Comparison of ENCODE assay signal across 19 cellular contexts in genomic region chr5:78922879-78923621, GRCh38.
DNase-seq lines count a peak whose midpoint lies in the region; ATAC-seq and TF ChIP-seq lines count a peak whose summit lies in the region.
"Had no signal": no experiment of that assay in that cellular context is flagged by ENCODE, and none has a peak within 500 bp of the region (broad histone marks: within the 10 kb centered on the region; RNA-seq: fewer than 3 reads in every experiment).

No MANE protein-coding gene starts in this region.

- POLR2A ChIA-PET in activated CD4-positive, alpha-beta T cell treated with anti-CD3 and anti-CD28 coated beads for 36 hours (lab: Charles Lee): no interaction called here

- H3K27me3 Mint-ChIP-seq in activated CD4-positive, alpha-beta T cell treated with anti-CD3 and anti-CD28 coated beads for 36 hours: no peaks in the 10 kb centered on the region

- H3K4me3 ChIP-seq in mucosa of descending colon: no peak overlapping the region
- no peak overlapping the region for H3K4me3 ChIP-seq in brain microvascular endothelial cell (ENCODE audit: low read depth, low read length)
- H3K4me3 ChIP-seq: thyroid gland had no signal

- H3K27ac ChIP-seq in brain microvascular endothelial cell: no peak overlapping the region
- H3K27ac ChIP-seq: thyroid gland had no signal

- no peaks in the 10 kb centered on the region for H3K9me3 Mint-ChIP-seq in activated CD4-positive, alpha-beta T cell treated with anti-CD3 and anti-CD28 coated beads for 36 hours (ENCODE audit: low read depth)
- H3K9me3 Mint-ChIP-seq: CD14-positive monocyte had no signal

- CTCF ChIA-PET in activated CD4-positive, alpha-beta T cell treated with anti-CD3 and anti-CD28 coated beads for 36 hours (lab: Charles Lee): interaction anchor here (0.7 kb wide), 1 partner anchor 386 kb away, joined by 3 read pairs; no protein-coding TSS in a partner anchor

- peaks cover 1% of the 10 kb centered on the region for H3K36me3 Mint-ChIP-seq in activated CD4-positive, alpha-beta T cell treated with anti-CD3 and anti-CD28 coated beads for 36 hours (ENCODE audit: low read depth)

- ATAC-seq in activated CD4-positive, alpha-beta T cell treated with anti-CD3 and anti-CD28 coated beads for 36 hours: peak; percentile 90
- peak; percentile 60 for ATAC-seq in GM19397 (IDR thresholded peaks at IDR 0.05; ENCODE audit: unreplicated experiment)
- peak; percentile 78 for ATAC-seq in HG02981 (IDR thresholded peaks at IDR 0.05; ENCODE audit: unreplicated experiment)
- ATAC-seq in mucosa of descending colon: peak; percentile 51
- no peak for ATAC-seq in GM21526 (IDR thresholded peaks at IDR 0.05; ENCODE audit: low FRiP score, unreplicated experiment)

- TF ChIP-seq CTCF in mucosa of descending colon (IDR thresholded peaks at IDR 0.05) (no peak), brain microvascular endothelial cell (IDR thresholded peaks at IDR 0.05; ENCODE audit: low read depth, low read length, missing control alignments) (no peak)

- no peaks in the 10 kb centered on the region for H3K4me1 Mint-ChIP-seq in activated CD4-positive, alpha-beta T cell treated with anti-CD3 and anti-CD28 coated beads for 36 hours
- H3K4me1 Mint-ChIP-seq: CD14-positive monocyte had no signal

- no peaks in the 10 kb centered on the region for H3K9me3 ChIP-seq in mucosa of descending colon
- H3K9me3 ChIP-seq: thyroid gland had no signal

- H3K27ac Mint-ChIP-seq in activated CD4-positive, alpha-beta T cell treated with anti-CD3 and anti-CD28 coated beads for 36 hours: no peak overlapping the region
- H3K27ac Mint-ChIP-seq: CD14-positive monocyte had no signal

- no peaks in the 10 kb centered on the region for H3K27me3 ChIP-seq in brain microvascular endothelial cell (replicated peaks)
- H3K27me3 ChIP-seq: thyroid gland had no signal

- no peak overlapping the region for H3K4me3 Mint-ChIP-seq in activated CD4-positive, alpha-beta T cell treated with anti-CD3 and anti-CD28 coated beads for 36 hours
- H3K4me3 Mint-ChIP-seq: CD14-positive monocyte had no signal

- in situ Hi-C loops in brain microvascular endothelial cell (cut with HindIII; ENCODE audit: low pct_ligation_motif_present, low sequenced_read_pairs): no loop called here

- DNase-seq in activated CD4-positive, alpha-beta T cell treated with anti-CD3 and anti-CD28 coated beads for 36 hours: peak; percentile 17
- DNase-seq in activated CD4-positive, alpha-beta T cell treated with anti-CD3 and anti-CD28 coated beads, Interleukin-2, amount 50 U/mL, for 1 hour: no peak
- DNase-seq in mucosa of descending colon: no peak
- no peak for DNase-seq in OCI-M2 (lab: John Stamatoyannopoulos, UW; ENCODE audit: unreplicated experiment)
- DNase-seq in brain microvascular endothelial cell: no peak
- DNase-seq: activated CD4-positive, CD25-positive, alpha-beta regulatory T cell; caudate nucleus; effector CD8-positive, alpha-beta T cell; GOT3; NCI-H1417 treated with DMSO at 0.1 percent for 48 hours; NK-92 treated with Interleukin-12 subunit alpha and Interleukin-12 subunit beta, amount 100 ng/mL, for 24 hours; nucleus accumbens; stimulated activated CD4-positive, alpha-beta T cell treated with anti-CD3 and anti-CD28 coated beads, Interleukin-4, amount 100 ng/mL, for 1 hour; stimulated activated CD8-positive, alpha-beta memory T cell treated with anti-CD3 and anti-CD28 coated beads, Interleukin-4, amount 100 ng/mL, for 48 hours; thyroid gland had no signal

- intact Hi-C loops in activated CD4-positive, alpha-beta T cell treated with anti-CD3 and anti-CD28 coated beads for 36 hours (cut with DNase I, micrococcal nuclease): no loop called here
- intact Hi-C loops in mucosa of descending colon (cut with DNase I, micrococcal nuclease): no loop called here

- H3K4me1 ChIP-seq in mucosa of descending colon (ENCODE audit: low read depth): peaks cover 3% of the 10 kb centered on the region
- H3K4me1 ChIP-seq: thyroid gland had no signal

- H3K36me3 ChIP-seq in mucosa of descending colon (ENCODE audit: low read depth): no peaks in the 10 kb centered on the region
- no peaks in the 10 kb centered on the region for H3K36me3 ChIP-seq in brain microvascular endothelial cell (replicated peaks)
- H3K36me3 ChIP-seq: thyroid gland had no signal
